In the genomic region with DNA sequence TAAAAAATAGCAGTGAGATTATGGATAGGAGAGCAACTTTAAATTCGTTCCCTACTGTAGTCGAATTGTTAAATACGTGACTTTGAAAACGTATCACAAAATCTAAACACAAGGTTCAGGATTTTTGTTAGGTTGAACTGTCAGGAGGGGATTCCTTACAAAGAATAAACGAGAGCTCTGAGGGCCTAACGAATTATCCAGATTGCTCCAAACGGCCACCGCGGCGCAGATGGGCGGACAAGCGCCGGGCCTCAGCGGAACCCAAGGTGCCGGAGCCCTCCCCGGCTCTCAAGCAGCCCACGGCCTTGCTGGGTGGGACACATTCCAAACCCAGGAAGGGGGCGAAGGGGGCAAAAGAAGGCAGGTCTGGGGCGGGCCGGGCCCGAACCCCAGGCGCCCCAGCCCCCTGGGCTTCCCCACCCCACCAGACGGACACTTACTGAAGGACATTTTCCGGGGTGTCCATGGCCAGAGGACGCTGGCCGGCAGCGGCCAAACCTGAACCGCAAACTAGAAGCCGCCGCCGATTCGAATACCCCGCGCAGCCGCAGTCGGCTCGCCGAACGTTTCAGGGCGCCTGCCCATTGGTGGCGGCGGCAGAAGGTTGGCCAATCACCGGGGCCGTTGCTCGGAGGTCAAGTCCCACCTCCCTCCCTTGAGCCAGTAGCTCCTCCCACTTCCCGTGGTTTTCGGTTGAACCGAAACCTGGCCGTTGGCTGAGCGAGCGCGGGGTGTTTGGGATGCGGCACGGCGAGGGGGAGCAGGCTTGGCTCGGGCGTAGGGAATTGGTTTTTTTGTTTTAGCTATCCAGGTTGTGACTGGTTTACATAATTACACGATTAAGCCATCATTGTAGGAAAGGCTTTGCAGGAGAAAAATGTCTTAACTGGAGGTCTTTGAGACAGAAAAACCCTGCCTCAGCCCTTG, we compare ENCODE assay signal across 8 cellular contexts. TPM values are rescaled to one million over a fixed set of nuclear protein-coding genes. Genes with fewer than 3 reads are reported as not detected.
DNase-seq lines count a peak whose midpoint lies in the region; ATAC-seq and TF ChIP-seq lines count a peak whose summit lies in the region.

A gene (minus strand): TSS at position 534 of the 927 bp plus-strand sequence. CDS start 68 bp downstream, at position 466.

- peak; percentile 87 to 96 (median 95) for DNase-seq in CD8-positive, alpha-beta T cell
- DNase-seq in HS-27A (ENCODE audit: low read depth) = peak; percentile 98
- DNase-seq in NK-92 (lab: John Stamatoyannopoulos, UW; ENCODE audit: unreplicated experiment) = peak; percentile 86
- peak; percentile 88 to 90 for DNase-seq in activated CD8-positive, alpha-beta memory T cell treated with anti-CD3 and anti-CD28 coated beads for 1 hour (ENCODE audit: extremely low read depth in 1 of 2, low read depth in 1 of 2)
- peak; percentile 94 for DNase-seq in effector CD8-positive, alpha-beta T cell (lab: John Stamatoyannopoulos, UW)
- DNase-seq in lung microvascular endothelial cell (ENCODE audit: low read depth in 2 of 2) = peak; percentile 97 to 98
- DNase-seq in stimulated activated CD4-positive, alpha-beta T cell treated with anti-CD3 and anti-CD28 coated beads, TNF-alpha, amount 100 ng/mL, for 48 hours (ENCODE audit: low read depth in 3 of 3) = peak; percentile 91 to 94 (median 94)

- no peaks in the 10 kb centered on the region for H3K9me3 Mint-ChIP-seq in CD8-positive, alpha-beta T cell

- intact Hi-C loops in CD8-positive, alpha-beta T cell (cut with DNase I, micrococcal nuclease) = loop anchor here (5.0 to 10.0 kb wide), 7 partner anchors 167 to 1867 kb away; a partner anchor contains a TSS

- H3K36me3 Mint-ChIP-seq in CD8-positive, alpha-beta T cell = peaks cover 5% of the 10 kb centered on the region

- H3K4me3 ChIP-seq in CD8-positive, alpha-beta T cell (ENCODE audit: low read depth, low read length) = peak within 1 kb of the TSS; percentile 91

- POLR2A ChIA-PET in CD8-positive, alpha-beta T cell (lab: Charles Lee) = interaction anchor here (0.6 to 1.0 kb wide), 2 partner anchors 11 to 26 kb away, joined by 3 read pairs; no protein-coding TSS in a partner anchor

- peak within 1 kb of the TSS; percentile 96 for H3K4me3 Mint-ChIP-seq in CD8-positive, alpha-beta T cell

- no peaks in the 10 kb centered on the region for H3K9me3 ChIP-seq in CD8-positive, alpha-beta T cell (ENCODE audit: low read length)

- peak; percentile 95 for ATAC-seq in CD8-positive, alpha-beta T cell
- peak; percentile 67 for ATAC-seq in GM19467 (IDR thresholded peaks at IDR 0.05; ENCODE audit: unreplicated experiment)

- H3K4me1 Mint-ChIP-seq in CD8-positive, alpha-beta T cell (ENCODE audit: low read depth) = peaks cover 27% of the 10 kb centered on the region

- H3K27me3 Mint-ChIP-seq in CD8-positive, alpha-beta T cell (ENCODE audit: low read depth) = no peaks in the 10 kb centered on the region

- no peaks in the 10 kb centered on the region for H3K27me3 ChIP-seq in CD8-positive, alpha-beta T cell (ENCODE audit: insufficient read depth, low read length)

- peaks cover 13% of the 10 kb centered on the region for H3K4me1 ChIP-seq in CD8-positive, alpha-beta T cell (ENCODE audit: insufficient read depth, low read length)

- peak within 1 kb of the TSS; percentile 67 for H3K27ac ChIP-seq in CD8-positive, alpha-beta T cell (ENCODE audit: low read depth, low read length)

- no peak for TF ChIP-seq CTCF in CD8-positive, alpha-beta T cell (IDR thresholded peaks at IDR 0.05)

- H3K36me3 ChIP-seq in CD8-positive, alpha-beta T cell (ENCODE audit: insufficient read depth, low read length) = no peaks in the 10 kb centered on the region

- CTCF ChIA-PET in CD8-positive, alpha-beta T cell (lab: Charles Lee) = no interaction called here

- H3K27ac Mint-ChIP-seq in CD8-positive, alpha-beta T cell = peak within 1 kb of the TSS; percentile 93

RNA-seq across cellular contexts. Expression of the gene that starts here (rescaled TPM):
- 1 to 10 TPM; 2.4 to 3.1 TPM for total RNA-seq in CD8-positive, alpha-beta T cell
- 3.4 and 13.9 TPM in 2 replicates for total RNA-seq in lung microvascular endothelial cell

Comparison
In these comparisons a context has a peak if more than half of its experiments do, and no peak if none do; other contexts are left out.
1. Peak in every context shown above with its lines: DNase-seq, ATAC-seq, H3K4me3 ChIP-seq and H3K27ac ChIP-seq.